In genomic region chr12:111984820-111985219, GRCh38 we compare ENCODE assay signal across 1 cellular context.
A peak's percentile ranks its signal among the peaks of the same experiment; 100 is the strongest.
TF ChIP-seq lines count a peak whose summit lies in the region.

No MANE protein-coding gene starts in this region.

TF ChIP-seq in K562, 482 proteins besides CTCF, POLR2A, EP300 and RAD21 (continued from another document):
- TF ChIP-seq ZBTB40 (IDR thresholded peaks at IDR 0.05) (no peak), ZBTB40 (CRISPR knock-in tag; IDR thresholded peaks at IDR 0.05) (no peak), SMAD3 (CRISPR knock-in tag; conservative IDR thresholded peaks at IDR 0.05) (no peak), ZKSCAN1 (IDR thresholded peaks at IDR 0.05; ENCODE audit: low read depth, low read length) (no peak), MTA1 (IDR thresholded peaks at IDR 0.05; ENCODE audit: borderline replicate concordance) (no peak), POU5F1 (IDR thresholded peaks at IDR 0.05; ENCODE audit: borderline replicate concordance, low read depth, low read length, partially characterized antibody) (no peak), RBM22 (IDR thresholded peaks at IDR 0.05; ENCODE audit: low read depth, low read length, poor library complexity, severe bottlenecking) (no peak), ZNF518B (CRISPR knock-in tag; IDR thresholded peaks at IDR 0.05) (no peak), NFE2L1 (tag; IDR thresholded peaks at IDR 0.05; ENCODE audit: borderline replicate concordance, low read depth) (no peak), SIX5 (IDR thresholded peaks at IDR 0.05; ENCODE audit: borderline replicate concordance in 1 of 2, insufficient read depth in 1 of 2, low read depth in 1 of 2, low read length in 2 of 2) (no peak), RFX5 (IDR thresholded peaks at IDR 0.05; ENCODE audit: low read depth, low read length) (no peak), C11orf30 (IDR thresholded peaks at IDR 0.05; ENCODE audit: low read depth) (0 out of 2 replicates have a peak, but pooled peaks have one; percentile 9), FUS (optimal IDR thresholded peaks at IDR 0.05; ENCODE audit: low read depth, low read length) (no peak), CTCFL (IDR thresholded peaks at IDR 0.05; ENCODE audit: borderline replicate concordance, insufficient read depth, low read depth, low read length, poor library complexity, severe bottlenecking) (no peak), MEF2D (tag; conservative IDR thresholded peaks at IDR 0.05; ENCODE audit: low read depth) (no peak), SMARCE1 (IDR thresholded peaks at IDR 0.05) (no peak), MEF2A (IDR thresholded peaks at IDR 0.05; ENCODE audit: control insufficient read depth, low read depth, low read length) (no peak), MBD1 (CRISPR knock-in tag; IDR thresholded peaks at IDR 0.05) (0 out of 2 replicates have a peak, but pooled peaks have one; percentile 18), MYC (IDR thresholded peaks at IDR 0.05; ENCODE audit: low read depth, low read length) (no peak), MYC (CRISPR knock-in tag; IDR thresholded peaks at IDR 0.05; ENCODE audit: borderline replicate concordance, low read depth) (no peak), ZFX (CRISPR knock-in tag; IDR thresholded peaks at IDR 0.05) (no peak), MED1 (CRISPR knock-in tag; IDR thresholded peaks at IDR 0.05; ENCODE audit: borderline replicate concordance) (no peak), ZNF41 (CRISPR knock-in tag; conservative IDR thresholded peaks at IDR 0.05) (no peak), VEZF1 (CRISPR knock-in tag; IDR thresholded peaks at IDR 0.05) (no peak), HDAC6 (IDR thresholded peaks at IDR 0.05; ENCODE audit: low read depth, low read length) (no peak), CBFB (CRISPR knock-in tag; IDR thresholded peaks at IDR 0.05) (no peak), POLR2H (tag; IDR thresholded peaks at IDR 0.05; ENCODE audit: low read depth) (peak; percentile 59), ZNF316 (IDR thresholded peaks at IDR 0.05) (0 out of 2 replicates have a peak, but pooled peaks have one; percentile 12), KAT8 (IDR thresholded peaks at IDR 0.05; ENCODE audit: low read depth) (no peak), MEIS2 (IDR thresholded peaks at IDR 0.05; ENCODE audit: partially characterized antibody) (peak; percentile 46), CEBPG (CRISPR knock-in tag; IDR thresholded peaks at IDR 0.05) (peak; percentile 40; the same call in 1 of the 2 replicates), CEBPG (tag; conservative IDR thresholded peaks at IDR 0.05 in 1 of 2, IDR thresholded peaks at IDR 0.05 in 1 of 2) (peak in 1 of 2 experiments; percentile 93; a peak in 2 of 4 replicates), ETV1 (tag; conservative IDR thresholded peaks at IDR 0.05; ENCODE audit: low read depth) (no peak), ZNF583 (CRISPR knock-in tag; IDR thresholded peaks at IDR 0.05) (no peak), MAFK (IDR thresholded peaks at IDR 0.05; ENCODE audit: low read length) (no peak), ZFP36 (IDR thresholded peaks at IDR 0.05; ENCODE audit: low read depth, low read length, partially characterized antibody) (no peak), NFYB (IDR thresholded peaks at IDR 0.05; ENCODE audit: extremely low read depth, insufficient read length) (no peak), JUND (IDR thresholded peaks at IDR 0.05; ENCODE audit: borderline replicate concordance, low read depth, low read length) (no peak), JUND (tag; IDR thresholded peaks at IDR 0.05; ENCODE audit: borderline replicate concordance, low read depth, low read length) (no peak), ATF3 (IDR thresholded peaks at IDR 0.05) (peak; percentile 91), ATF3 (CRISPR knock-in tag; conservative IDR thresholded peaks at IDR 0.05) (no peak), TRIM24 (IDR thresholded peaks at IDR 0.05) (peak; percentile 96 to 97)
